In the genomic region with DNA sequence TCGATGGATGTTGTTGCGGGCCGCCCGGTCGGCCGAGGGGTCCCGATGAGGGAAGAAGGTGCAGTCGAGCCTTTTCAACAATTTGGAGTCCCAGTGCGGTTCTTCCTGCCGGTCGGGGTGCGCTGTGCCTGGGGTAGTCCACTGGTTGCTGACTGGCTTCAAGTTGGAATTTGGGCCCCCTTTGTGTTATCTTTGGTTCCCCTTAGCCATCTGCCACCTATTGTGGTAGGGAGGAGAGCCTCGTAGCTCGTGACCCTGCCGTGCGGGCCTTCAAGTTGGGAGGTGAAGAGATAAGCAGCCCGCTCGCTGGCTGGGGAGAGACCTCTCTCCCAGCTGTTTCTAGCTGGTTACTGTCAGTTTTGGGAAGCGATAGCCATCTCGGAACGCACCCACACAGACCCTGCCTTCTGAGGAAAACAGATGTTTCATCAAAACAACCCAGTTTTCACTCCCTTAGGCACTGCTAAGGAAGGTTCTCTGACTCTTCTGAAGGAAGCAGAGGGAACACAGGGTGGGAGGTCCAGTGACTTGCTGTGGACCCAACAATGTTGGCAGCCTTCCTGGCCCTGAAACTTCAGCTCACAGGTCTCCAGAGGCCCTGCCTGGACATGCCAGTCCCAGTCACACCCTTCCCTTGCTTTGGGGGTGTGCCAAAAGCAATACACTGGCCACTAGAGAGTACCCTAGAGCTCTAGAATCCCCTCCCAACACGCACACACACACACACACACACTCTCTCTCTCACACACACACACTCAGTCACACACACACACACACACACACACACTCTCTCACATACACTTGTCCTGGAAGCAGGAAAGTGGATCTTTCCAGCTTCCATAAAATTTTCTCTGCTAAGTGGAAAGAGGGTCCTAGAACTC, we compare ENCODE assay signal across 8 cellular contexts. TPM values are rescaled to one million over a fixed set of nuclear protein-coding genes. Genes with fewer than 3 reads are reported as not detected.
DNase-seq lines count a peak whose midpoint lies in the region; ATAC-seq and TF ChIP-seq lines count a peak whose summit lies in the region.

No MANE protein-coding gene starts in this region.

- H2BK12ac ChIP-seq in H9 (ENCODE audit: insufficient read length, low read depth, low read length): no peak overlapping the region

- no CpG with 5 or more reads among the region's 22 CpGs for WGBS in H9 (ENCODE audit: extremely low coverage, insufficient read length, low lambda C conversion rate)
- WGBS in adipose tissue, 3 donors: 0 to 1% (median 1%) methylated on average over 22 of the region's 22 CpGs

- CTCF ChIA-PET in OCI-LY7 (lab: Charles Lee; ENCODE audit: unreplicated experiment): interaction anchor here (0.6 to 4.3 kb wide), 7 partner anchors 12 to 34 kb away, joined by 3 to 23 read pairs (median 5); no protein-coding TSS in a partner anchor

- H3K9me3 Mint-ChIP-seq in H9: no peaks in the 10 kb centered on the region; a peak in 1 of 5 replicates

- H3K27ac ChIP-seq in C4-2B (peak overlapping the region; percentile 80), H9 (ENCODE audit: insufficient read length, low read depth, low read length) (no peak overlapping the region), OCI-LY7 (ENCODE audit: low read depth, low read length, poor library complexity, severe bottlenecking) (peak overlapping the region; percentile 98), adipose tissue (ENCODE audit: low read depth, low read length) (peak overlapping the region; percentile 63)

- peak overlapping the region; percentile 63 for H3K18ac ChIP-seq in H9 (ENCODE audit: insufficient read length, low read depth, low read length)

- H3K4me2 ChIP-seq in H9 (ENCODE audit: insufficient read depth, insufficient read length, low read length) (peak overlapping the region; percentile 54), OCI-LY7 (ENCODE audit: low read length) (peak overlapping the region; percentile 98)

- no peak overlapping the region for H4K91ac ChIP-seq in H9 (ENCODE audit: insufficient read length, low read depth, low read length)

- peaks cover 44 to 52% of the 10 kb centered on the region in 2 experiments for H3K4me1 Mint-ChIP-seq in H9

- DNase-seq in H9 (no peak), OCI-LY7 (ENCODE audit: low spot score) (peak; percentile 74), Right ventricle myocardium superior (peak; percentile 90), occipital lobe (lab: John Stamatoyannopoulos, UW) (peak; percentile 74)
- no peak for DNase-seq in effector CD8-positive, alpha-beta T cell (lab: John Stamatoyannopoulos, UW)

- peaks cover 0 to 3% (median 0%) of the 10 kb centered on the region in 3 experiments; a peak in 2 of 7 replicates for H3K36me3 Mint-ChIP-seq in H9 (ENCODE audit: insufficient read depth in 1 of 3, low read depth in 3 of 3)

- H2BK120ac ChIP-seq in H9 (ENCODE audit: low read depth, low read length, poor library complexity, severe bottlenecking): no peak overlapping the region

- H3K4me3 ChIP-seq in OCI-LY7 (ENCODE audit: low read depth, low read length, poor library complexity, severe bottlenecking): peak overlapping the region; percentile 96

- H2AK5ac ChIP-seq in H9 (ENCODE audit: insufficient read length, low read length): no peak overlapping the region

- no peaks in the 10 kb centered on the region for H3K9me2 ChIP-seq in OCI-LY7 (ENCODE audit: insufficient read depth, low read length)

- H3T11ph ChIP-seq in H9 (ENCODE audit: low read length): no peak overlapping the region

- H3K79me2 ChIP-seq in H9 (ENCODE audit: insufficient read depth, low read length) (no peaks in the 10 kb centered on the region), OCI-LY7 (ENCODE audit: insufficient read depth, low read depth, low read length) (peaks cover 88% of the 10 kb centered on the region)

- H3K23ac ChIP-seq in H9 (ENCODE audit: insufficient read length, low read depth, low read length): no peak overlapping the region

- POLR2A ChIA-PET in OCI-LY7 (lab: Charles Lee): interaction anchor here (1.2 to 9.7 kb wide), 7 partner anchors 8 to 34 kb away, joined by 6 to 309 read pairs (median 12); no protein-coding TSS in a partner anchor

- no peak for TF ChIP-seq CTCF in C4-2B (conservative IDR thresholded peaks at IDR 0.05)
- no peak for TF ChIP-seq CTCF in H9 (conservative IDR thresholded peaks at IDR 0.05)
- peak; percentile 62 for TF ChIP-seq CTCF in OCI-LY7 (conservative IDR thresholded peaks at IDR 0.05; ENCODE audit: low read length)

- H3K9me3 ChIP-seq in H9 (ENCODE audit: control insufficient read depth, low read depth, low read length) (no peaks in the 10 kb centered on the region), OCI-LY7 (ENCODE audit: low read length) (no peaks in the 10 kb centered on the region)

- peaks cover 60% of the 10 kb centered on the region for H3K36me3 ChIP-seq in OCI-LY7 (ENCODE audit: insufficient read depth, low read length)

- peak overlapping the region; percentile 72 to 81 for H3K4me3 Mint-ChIP-seq in H9

- peak overlapping the region in 1 of 3 experiments; percentile 50; a peak in 2 of 7 replicates for H3K27ac Mint-ChIP-seq in H9

- peak; percentile 65 for ATAC-seq in Right ventricle myocardium superior (ENCODE audit: poor library complexity)
- ATAC-seq in HG02642 (IDR thresholded peaks at IDR 0.05; ENCODE audit: poor library complexity, unreplicated experiment): no peak

- peak overlapping the region; percentile 34 for H3K14ac ChIP-seq in H9 (ENCODE audit: insufficient read depth, low read length)

- no peak overlapping the region for H2AFZ ChIP-seq in H9 (ENCODE audit: low read length)
- H2AFZ ChIP-seq in OCI-LY7 (ENCODE audit: low read length): no peak overlapping the region

- no peak overlapping the region for H2BK15ac ChIP-seq in H9 (ENCODE audit: low read depth, low read length)

- intact Hi-C loops in OCI-LY7 (cut with micrococcal nuclease; ENCODE audit: unreplicated experiment): loop anchor here (2.0 kb wide), 2 partner anchors 14 to 32 kb away; no protein-coding TSS in a partner anchor
- intact Hi-C loops in Right ventricle myocardium superior (cut with DNase I): no loop called here

- H3K27me3 Mint-ChIP-seq in H9 (ENCODE audit: low read depth): peaks cover 98% of the 10 kb centered on the region

- H3K4me1 ChIP-seq in H9 (ENCODE audit: insufficient read depth, low read length): peaks cover 10% of the 10 kb centered on the region
- H3K4me1 ChIP-seq in OCI-LY7 (ENCODE audit: insufficient read depth, low read length, poor library complexity, severe bottlenecking): peaks cover 63% of the 10 kb centered on the region

- H2BK5ac ChIP-seq in H9 (ENCODE audit: insufficient read length, low read length): no peak overlapping the region

- no peak overlapping the region for H4K5ac ChIP-seq in H9 (ENCODE audit: insufficient read length, low read depth, low read length)

- no peak overlapping the region for H2BK20ac ChIP-seq in H9 (ENCODE audit: low read depth, low read length, poor library complexity, severe bottlenecking)

- H3K79me1 ChIP-seq in H9 (ENCODE audit: insufficient read depth, low read depth, low read length, poor library complexity, severe bottlenecking): no peaks in the 10 kb centered on the region

- BruUV-seq in OCI-LY7 (replicated peaks; lab: Mats Ljungman, UMichigan): no TSS peak

- H3K9ac ChIP-seq in H9 (ENCODE audit: extremely low read depth, insufficient read length, low read length): no peak overlapping the region

- H3K4ac ChIP-seq in H9 (ENCODE audit: low read depth, low read length): no peak overlapping the region

- H4K8ac ChIP-seq in H9 (replicated peaks; ENCODE audit: insufficient read length, low read depth, low read length): no peak overlapping the region

- peaks cover 13% of the 10 kb centered on the region for H3K23me2 ChIP-seq in H9 (ENCODE audit: insufficient read length, low read depth, low read length, poor library complexity, severe bottlenecking)

- H3K27me3 ChIP-seq in H9 (ENCODE audit: insufficient read depth, low read length): peaks cover 79% of the 10 kb centered on the region

- no peak overlapping the region for H3K56ac ChIP-seq in H9 (ENCODE audit: insufficient read length, low read depth, low read length)

- H4K20me1 ChIP-seq in H9 (ENCODE audit: control insufficient read depth, insufficient read depth, insufficient read length) (no peaks in the 10 kb centered on the region), OCI-LY7 (ENCODE audit: insufficient read depth, low read length) (peaks cover 33% of the 10 kb centered on the region)

RNA-seq across cellular contexts. Expression of gene BTG2, which starts 1.0 kb away (rescaled TPM):
- 2.9 and 4.1 TPM in 2 replicates for total RNA-seq in H9 (2021)
- 146 and 156 TPM in 2 replicates for total RNA-seq in OCI-LY7 (2014; rRNA removed; shearing (Covaris generic))
- 99.5 and 102 TPM in 2 replicates for total RNA-seq in OCI-LY7 (2022)
- polyA plus RNA-seq in adipose tissue: 100 to 1,000 TPM; 292 to 386 (median 336) TPM
- total RNA-seq in Right ventricle myocardium superior: 40.5 TPM
- total RNA-seq in occipital lobe: 13.9 TPM

RNA-seq across cellular contexts. Expression of gene FMOD, which starts 44.6 kb away (rescaled TPM):
- total RNA-seq in H9 (2021) (not detected in 2 replicates), OCI-LY7 (2022) (not detected in 2 replicates), Right ventricle myocardium superior (5.9 TPM), occipital lobe (1.1 TPM)
- total RNA-seq in OCI-LY7 (2014; rRNA removed; shearing (Covaris generic)): 0.05 TPM in 1 of 2 replicates, not detected in the other
- 10 to 100 TPM in 2 of 3 donors, 1 to 10 TPM in 1; 7.4 to 47.6 (median 38.1) TPM for polyA plus RNA-seq in adipose tissue

Comparison
In these comparisons a context has a peak if more than half of its experiments do, and no peak if none do; other contexts are left out.
1. DNase-seq: peak in OCI-LY7 (single experiment), Right ventricle myocardium superior (single experiment) and occipital lobe (single experiment); none in H9 (single experiment) and effector CD8-positive, alpha-beta T cell (single experiment).